ENCODE assay signal across 1 cellular context in the genomic region with DNA sequence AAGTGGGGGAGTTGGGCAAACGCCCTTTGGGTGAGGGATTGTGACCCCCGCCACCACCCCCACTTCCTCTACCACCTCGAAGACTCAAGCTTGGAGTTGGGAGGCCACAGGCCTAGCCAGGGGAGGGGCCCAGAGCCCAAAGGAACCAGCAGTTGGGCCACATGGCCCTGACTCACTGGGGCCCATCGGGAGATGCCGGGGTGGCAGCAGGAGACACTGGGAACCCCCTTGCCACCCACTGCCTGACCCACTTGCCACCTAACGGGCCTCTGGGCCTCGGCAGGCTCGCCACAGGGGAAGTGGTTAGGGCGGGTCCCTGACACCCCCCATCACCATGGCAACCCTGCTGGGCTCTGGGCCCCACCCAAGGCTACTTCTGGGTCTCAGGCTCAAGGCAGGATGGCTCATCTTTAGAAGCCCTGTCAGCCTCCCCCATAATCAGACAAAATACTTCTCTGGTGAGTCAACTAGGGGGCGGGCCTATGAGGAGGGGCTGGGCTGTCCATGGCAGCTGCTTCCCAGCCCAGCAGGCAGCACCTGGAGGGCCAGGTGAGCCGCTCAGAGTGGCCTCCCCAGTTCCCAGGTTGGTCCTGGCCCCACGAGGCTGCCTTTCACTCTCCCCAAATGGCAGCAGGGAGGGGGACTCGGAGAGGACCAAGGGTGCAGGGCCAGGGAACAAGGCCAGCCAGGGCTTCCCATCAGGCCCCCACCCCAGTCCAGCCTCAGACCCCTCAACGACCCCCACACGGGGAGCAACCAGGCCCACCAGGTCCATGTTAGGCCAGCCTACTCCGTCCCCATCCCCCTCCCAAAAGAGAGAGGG.
TF ChIP-seq lines count a peak whose summit lies in the region.

No MANE protein-coding gene starts in this region.

TF ChIP-seq in K562, 482 proteins besides CTCF, POLR2A, EP300 and RAD21 (continued from another document and continues in another):
- TF ChIP-seq, protein P1, sequence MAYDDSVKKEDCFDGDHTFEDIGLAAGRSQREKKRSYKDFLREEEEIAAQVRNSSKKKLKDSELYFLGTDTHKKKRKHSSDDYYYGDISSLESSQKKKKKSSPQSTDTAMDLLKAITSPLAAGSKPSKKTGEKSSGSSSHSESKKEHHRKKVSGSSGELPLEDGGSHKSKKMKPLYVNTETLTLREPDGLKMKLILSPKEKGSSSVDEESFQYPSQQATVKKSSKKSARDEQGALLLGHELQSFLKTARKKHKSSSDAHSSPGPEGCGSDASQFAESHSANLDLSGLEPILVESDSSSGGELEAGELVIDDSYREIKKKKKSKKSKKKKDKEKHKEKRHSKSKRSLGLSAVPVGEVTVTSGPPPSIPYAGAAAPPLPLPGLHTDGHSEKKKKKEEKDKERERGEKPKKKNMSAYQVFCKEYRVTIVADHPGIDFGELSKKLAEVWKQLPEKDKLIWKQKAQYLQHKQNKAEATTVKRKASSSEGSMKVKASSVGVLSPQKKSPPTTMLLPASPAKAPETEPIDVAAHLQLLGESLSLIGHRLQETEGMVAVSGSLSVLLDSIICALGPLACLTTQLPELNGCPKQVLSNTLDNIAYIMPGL (CRISPR knock-in tag; IDR thresholded peaks at IDR 0.05): no peak
- no peak for TF ChIP-seq NUFIP1 (IDR thresholded peaks at IDR 0.05; ENCODE audit: partially characterized antibody)
- no peak for TF ChIP-seq CEBPG (CRISPR knock-in tag; IDR thresholded peaks at IDR 0.05)
- TF ChIP-seq CEBPG (tag; conservative IDR thresholded peaks at IDR 0.05 in 1 of 2, IDR thresholded peaks at IDR 0.05 in 1 of 2): no peak
- no peak for TF ChIP-seq ETV1 (tag; conservative IDR thresholded peaks at IDR 0.05; ENCODE audit: low read depth)
- TF ChIP-seq ZNF778 (CRISPR knock-in tag; IDR thresholded peaks at IDR 0.05): no peak
- no peak for TF ChIP-seq HSF4 (CRISPR knock-in tag; IDR thresholded peaks at IDR 0.05; ENCODE audit: borderline replicate concordance)
- TF ChIP-seq DPF2 (IDR thresholded peaks at IDR 0.05): peak; percentile 64; the same call in 1 of the 2 replicates
- TF ChIP-seq C11orf30 (IDR thresholded peaks at IDR 0.05; ENCODE audit: low read depth): no peak
- no peak for TF ChIP-seq PHB (CRISPR knock-in tag; IDR thresholded peaks at IDR 0.05)
- TF ChIP-seq HDAC6 (IDR thresholded peaks at IDR 0.05; ENCODE audit: low read depth, low read length): no peak
- TF ChIP-seq PCBP1 (IDR thresholded peaks at IDR 0.05; ENCODE audit: low read depth, low read length, poor library complexity, severe bottlenecking): no peak
- no peak; the same call in none of the 2 replicates for TF ChIP-seq MTA3 (IDR thresholded peaks at IDR 0.05; ENCODE audit: borderline replicate concordance)
- no peak for TF ChIP-seq HCFC1 (IDR thresholded peaks at IDR 0.05; ENCODE audit: low read depth, low read length)
- no peak for TF ChIP-seq ZNF445 (CRISPR knock-in tag; IDR thresholded peaks at IDR 0.05; ENCODE audit: low read depth)
- TF ChIP-seq POLR2AphosphoS5 (IDR thresholded peaks at IDR 0.05; ENCODE audit: control insufficient read depth, insufficient read depth, low read depth, low read length): peak; percentile 65; the same call in 1 of the 2 replicates
- TF ChIP-seq KHSRP (IDR thresholded peaks at IDR 0.05): no peak
- no peak for TF ChIP-seq PYGO2 (tag; IDR thresholded peaks at IDR 0.05)
- no peak for TF ChIP-seq MTA1 (IDR thresholded peaks at IDR 0.05; ENCODE audit: borderline replicate concordance)
- TF ChIP-seq, protein P2, sequence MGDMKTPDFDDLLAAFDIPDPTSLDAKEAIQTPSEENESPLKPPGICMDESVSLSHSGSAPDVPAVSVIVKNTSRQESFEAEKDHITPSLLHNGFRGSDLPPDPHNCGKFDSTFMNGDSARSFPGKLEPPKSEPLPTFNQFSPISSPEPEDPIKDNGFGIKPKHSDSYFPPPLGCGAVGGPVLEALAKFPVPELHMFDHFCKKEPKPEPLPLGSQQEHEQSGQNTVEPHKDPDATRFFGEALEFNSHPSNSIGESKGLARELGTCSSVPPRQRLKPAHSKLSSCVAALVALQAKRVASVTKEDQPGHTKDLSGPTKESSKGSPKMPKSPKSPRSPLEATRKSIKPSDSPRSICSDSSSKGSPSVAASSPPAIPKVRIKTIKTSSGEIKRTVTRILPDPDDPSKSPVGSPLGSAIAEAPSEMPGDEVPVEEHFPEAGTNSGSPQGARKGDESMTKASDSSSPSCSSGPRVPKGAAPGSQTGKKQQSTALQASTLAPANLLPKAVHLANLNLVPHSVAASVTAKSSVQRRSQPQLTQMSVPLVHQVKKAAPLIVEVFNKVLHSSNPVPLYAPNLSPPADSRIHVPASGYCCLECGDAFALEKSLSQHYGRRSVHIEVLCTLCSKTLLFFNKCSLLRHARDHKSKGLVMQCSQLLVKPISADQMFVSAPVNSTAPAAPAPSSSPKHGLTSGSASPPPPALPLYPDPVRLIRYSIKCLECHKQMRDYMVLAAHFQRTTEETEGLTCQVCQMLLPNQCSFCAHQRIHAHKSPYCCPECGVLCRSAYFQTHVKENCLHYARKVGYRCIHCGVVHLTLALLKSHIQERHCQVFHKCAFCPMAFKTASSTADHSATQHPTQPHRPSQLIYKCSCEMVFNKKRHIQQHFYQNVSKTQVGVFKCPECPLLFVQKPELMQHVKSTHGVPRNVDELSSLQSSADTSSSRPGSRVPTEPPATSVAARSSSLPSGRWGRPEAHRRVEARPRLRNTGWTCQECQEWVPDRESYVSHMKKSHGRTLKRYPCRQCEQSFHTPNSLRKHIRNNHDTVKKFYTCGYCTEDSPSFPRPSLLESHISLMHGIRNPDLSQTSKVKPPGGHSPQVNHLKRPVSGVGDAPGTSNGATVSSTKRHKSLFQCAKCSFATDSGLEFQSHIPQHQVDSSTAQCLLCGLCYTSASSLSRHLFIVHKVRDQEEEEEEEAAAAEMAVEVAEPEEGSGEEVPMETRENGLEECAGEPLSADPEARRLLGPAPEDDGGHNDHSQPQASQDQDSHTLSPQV (IDR thresholded peaks at IDR 0.05): peak; percentile 65; the same call in 1 of the 2 replicates
- TF ChIP-seq CEBPB (tag; IDR thresholded peaks at IDR 0.05): no peak
- no peak for TF ChIP-seq WHSC1 (IDR thresholded peaks at IDR 0.05; ENCODE audit: low read length)
- TF ChIP-seq, protein P3, sequence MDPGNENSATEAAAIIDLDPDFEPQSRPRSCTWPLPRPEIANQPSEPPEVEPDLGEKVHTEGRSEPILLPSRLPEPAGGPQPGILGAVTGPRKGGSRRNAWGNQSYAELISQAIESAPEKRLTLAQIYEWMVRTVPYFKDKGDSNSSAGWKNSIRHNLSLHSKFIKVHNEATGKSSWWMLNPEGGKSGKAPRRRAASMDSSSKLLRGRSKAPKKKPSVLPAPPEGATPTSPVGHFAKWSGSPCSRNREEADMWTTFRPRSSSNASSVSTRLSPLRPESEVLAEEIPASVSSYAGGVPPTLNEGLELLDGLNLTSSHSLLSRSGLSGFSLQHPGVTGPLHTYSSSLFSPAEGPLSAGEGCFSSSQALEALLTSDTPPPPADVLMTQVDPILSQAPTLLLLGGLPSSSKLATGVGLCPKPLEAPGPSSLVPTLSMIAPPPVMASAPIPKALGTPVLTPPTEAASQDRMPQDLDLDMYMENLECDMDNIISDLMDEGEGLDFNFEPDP (CRISPR knock-in tag; IDR thresholded peaks at IDR 0.05): no peak
- TF ChIP-seq NCOA4 (IDR thresholded peaks at IDR 0.05; ENCODE audit: partially characterized antibody): no peak
- no peak for TF ChIP-seq TAF15 (IDR thresholded peaks at IDR 0.05; ENCODE audit: low read depth, low read length)
- TF ChIP-seq, protein P4, sequence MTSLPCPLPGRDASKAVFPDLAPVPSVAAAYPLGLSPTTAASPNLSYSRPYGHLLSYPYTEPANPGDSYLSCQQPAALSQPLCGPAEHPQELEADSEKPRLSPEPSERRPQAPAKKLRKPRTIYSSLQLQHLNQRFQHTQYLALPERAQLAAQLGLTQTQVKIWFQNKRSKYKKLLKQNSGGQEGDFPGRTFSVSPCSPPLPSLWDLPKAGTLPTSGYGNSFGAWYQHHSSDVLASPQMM (CRISPR knock-in tag; IDR thresholded peaks at IDR 0.05): no peak
- no peak for TF ChIP-seq POLR2H (tag; IDR thresholded peaks at IDR 0.05; ENCODE audit: low read depth)
- TF ChIP-seq, protein P5, sequence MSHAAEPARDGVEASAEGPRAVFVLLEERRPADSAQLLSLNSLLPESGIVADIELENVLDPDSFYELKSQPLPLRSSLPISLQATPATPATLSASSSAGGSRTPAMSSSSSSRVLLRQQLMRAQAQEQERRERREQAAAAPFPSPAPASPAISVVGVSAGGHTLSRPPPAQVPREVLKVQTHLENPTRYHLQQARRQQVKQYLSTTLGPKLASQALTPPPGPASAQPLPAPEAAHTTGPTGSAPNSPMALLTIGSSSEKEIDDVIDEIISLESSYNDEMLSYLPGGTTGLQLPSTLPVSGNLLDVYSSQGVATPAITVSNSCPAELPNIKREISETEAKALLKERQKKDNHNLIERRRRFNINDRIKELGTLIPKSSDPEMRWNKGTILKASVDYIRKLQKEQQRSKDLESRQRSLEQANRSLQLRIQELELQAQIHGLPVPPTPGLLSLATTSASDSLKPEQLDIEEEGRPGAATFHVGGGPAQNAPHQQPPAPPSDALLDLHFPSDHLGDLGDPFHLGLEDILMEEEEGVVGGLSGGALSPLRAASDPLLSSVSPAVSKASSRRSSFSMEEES (CRISPR knock-in tag; IDR thresholded peaks at IDR 0.05): no peak
- TF ChIP-seq, protein P6, sequence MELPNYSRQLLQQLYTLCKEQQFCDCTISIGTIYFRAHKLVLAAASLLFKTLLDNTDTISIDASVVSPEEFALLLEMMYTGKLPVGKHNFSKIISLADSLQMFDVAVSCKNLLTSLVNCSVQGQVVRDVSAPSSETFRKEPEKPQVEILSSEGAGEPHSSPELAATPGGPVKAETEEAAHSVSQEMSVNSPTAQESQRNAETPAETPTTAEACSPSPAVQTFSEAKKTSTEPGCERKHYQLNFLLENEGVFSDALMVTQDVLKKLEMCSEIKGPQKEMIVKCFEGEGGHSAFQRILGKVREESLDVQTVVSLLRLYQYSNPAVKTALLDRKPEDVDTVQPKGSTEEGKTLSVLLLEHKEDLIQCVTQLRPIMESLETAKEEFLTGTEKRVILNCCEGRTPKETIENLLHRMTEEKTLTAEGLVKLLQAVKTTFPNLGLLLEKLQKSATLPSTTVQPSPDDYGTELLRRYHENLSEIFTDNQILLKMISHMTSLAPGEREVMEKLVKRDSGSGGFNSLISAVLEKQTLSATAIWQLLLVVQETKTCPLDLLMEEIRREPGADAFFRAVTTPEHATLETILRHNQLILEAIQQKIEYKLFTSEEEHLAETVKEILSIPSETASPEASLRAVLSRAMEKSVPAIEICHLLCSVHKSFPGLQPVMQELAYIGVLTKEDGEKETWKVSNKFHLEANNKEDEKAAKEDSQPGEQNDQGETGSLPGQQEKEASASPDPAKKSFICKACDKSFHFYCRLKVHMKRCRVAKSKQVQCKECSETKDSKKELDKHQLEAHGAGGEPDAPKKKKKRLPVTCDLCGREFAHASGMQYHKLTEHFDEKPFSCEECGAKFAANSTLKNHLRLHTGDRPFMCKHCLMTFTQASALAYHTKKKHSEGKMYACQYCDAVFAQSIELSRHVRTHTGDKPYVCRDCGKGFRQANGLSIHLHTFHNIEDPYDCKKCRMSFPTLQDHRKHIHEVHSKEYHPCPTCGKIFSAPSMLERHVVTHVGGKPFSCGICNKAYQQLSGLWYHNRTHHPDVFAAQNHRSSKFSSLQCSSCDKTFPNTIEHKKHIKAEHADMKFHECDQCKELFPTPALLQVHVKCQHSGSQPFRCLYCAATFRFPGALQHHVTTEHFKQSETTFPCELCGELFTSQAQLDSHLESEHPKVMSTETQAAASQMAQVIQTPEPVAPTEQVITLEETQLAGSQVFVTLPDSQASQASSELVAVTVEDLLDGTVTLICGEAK (IDR thresholded peaks at IDR 0.05): no peak
- TF ChIP-seq, protein P6 (CRISPR knock-in tag; IDR thresholded peaks at IDR 0.05): no peak
- no peak for TF ChIP-seq ZNF197 (CRISPR knock-in tag; IDR thresholded peaks at IDR 0.05; ENCODE audit: low read depth)
- peak; percentile 50 for TF ChIP-seq EGR1 (conservative IDR thresholded peaks at IDR 0.05)
- TF ChIP-seq NCOR1 (IDR thresholded peaks at IDR 0.05): peak; percentile 35; the same call in 1 of the 2 replicates
- TF ChIP-seq RBM25 (IDR thresholded peaks at IDR 0.05; ENCODE audit: low read depth, low read length, severe bottlenecking): no peak
- TF ChIP-seq SMAD4 (CRISPR knock-in tag; conservative IDR thresholded peaks at IDR 0.05): peak; percentile 30; the same call in 1 of the 2 replicates
- TF ChIP-seq PML (IDR thresholded peaks at IDR 0.05; ENCODE audit: low read length): no peak
- no peak for TF ChIP-seq NFRKB (IDR thresholded peaks at IDR 0.05; ENCODE audit: low read depth)
- peak in 1 of 2 experiments; percentile 43; a peak in 1 of 4 replicates for TF ChIP-seq HDAC1 (IDR thresholded peaks at IDR 0.05)
- TF ChIP-seq SP2 (IDR thresholded peaks at IDR 0.05; ENCODE audit: extremely low read depth, low read depth, low read length, poor library complexity, severe bottlenecking): no peak
- no peak for TF ChIP-seq BRCA1 (IDR thresholded peaks at IDR 0.05)
- TF ChIP-seq BRCA1 (CRISPR knock-in tag; IDR thresholded peaks at IDR 0.05): no peak
- TF ChIP-seq RBM17 (IDR thresholded peaks at IDR 0.05; ENCODE audit: borderline replicate concordance, low read depth, low read length): no peak
- TF ChIP-seq JUNB (CRISPR knock-in tag; conservative IDR thresholded peaks at IDR 0.05): no peak
